Comparison of ENCODE assay signal across 8 cellular contexts in genomic region chr12:55829967-55830600, GRCh38. TPM values are rescaled to one million over a fixed set of nuclear protein-coding genes. Genes with fewer than 3 reads are reported as not detected.
A peak's percentile ranks its signal among the peaks of the same experiment; 100 is the strongest.
DNase-seq lines count a peak whose midpoint lies in the region; ATAC-seq and TF ChIP-seq lines count a peak whose summit lies in the region.

No MANE protein-coding gene starts in this region.

- peaks cover 8% of the 10 kb centered on the region for H3K36me3 Mint-ChIP-seq in type B pancreatic cell

- no peaks in the 10 kb centered on the region for H3K9me3 ChIP-seq in muscle layer of duodenum (ENCODE audit: control insufficient read depth in 1 of 2, low read length in 2 of 2)

- H3K4me1 Mint-ChIP-seq in type B pancreatic cell (ENCODE audit: unreplicated experiment) = peaks cover 36% of the 10 kb centered on the region

- H3K4me3 ChIP-seq in GM06990 (replicated peaks; ENCODE audit: low read depth, low read length) (peak overlapping the region; percentile 73), epithelial cell of proximal tubule (ENCODE audit: low read depth, low read length) (peak overlapping the region; percentile 97), muscle layer of duodenum (ENCODE audit: low read depth in 1 of 2, low read length in 2 of 2) (peak overlapping the region; percentile 93 to 98)
- H3K4me3 ChIP-seq in Jurkat, Clone E6-1 (ENCODE audit: low read length) = peak overlapping the region; percentile 73

- ATAC-seq in GM21515 (IDR thresholded peaks at IDR 0.05; ENCODE audit: unreplicated experiment) = peak; percentile 25

- H3K27me3 Mint-ChIP-seq in type B pancreatic cell = no peaks in the 10 kb centered on the region

- H3K9me3 Mint-ChIP-seq in type B pancreatic cell = no peaks in the 10 kb centered on the region

- peaks cover 5% of the 10 kb centered on the region; the same call in 1 of the 2 replicates for H3K36me3 ChIP-seq in GM06990 (ENCODE audit: control insufficient read depth, insufficient read depth, low read length)
- H3K36me3 ChIP-seq in muscle layer of duodenum (ENCODE audit: control insufficient read depth in 1 of 2, insufficient read depth in 2 of 2, low read length in 2 of 2) = peaks cover 0 to 14% of the 10 kb centered on the region in 2 donors

- peaks cover 15 to 36% of the 10 kb centered on the region in 2 donors for H3K4me1 ChIP-seq in muscle layer of duodenum (ENCODE audit: control insufficient read depth in 1 of 2, insufficient read depth in 2 of 2, low read length in 2 of 2)

- peak overlapping the region; percentile 96 for H3K27ac Mint-ChIP-seq in type B pancreatic cell

- H3K27me3 ChIP-seq in GM06990 (replicated peaks; ENCODE audit: control insufficient read depth, insufficient read depth, low read length) (no peaks in the 10 kb centered on the region), muscle layer of duodenum (ENCODE audit: low read depth, low read length) (no peaks in the 10 kb centered on the region)

- H3K4me3 Mint-ChIP-seq in type B pancreatic cell = peak overlapping the region; percentile 98

- DNase-seq in GM06990 (ENCODE audit: extremely low read depth, insufficient read length) (no peak), epithelial cell of proximal tubule (ENCODE audit: low read depth) (no peak), type B pancreatic cell (ENCODE audit: extremely low spot score, unreplicated experiment) (no peak), MV-4-11 (lab: John Stamatoyannopoulos, UW) (no peak)
- no peak for DNase-seq in Jurkat, Clone E6-1 (ENCODE audit: low read depth, low spot score)
- DNase-seq in activated CD8-positive, alpha-beta memory T cell treated with anti-CD3 and anti-CD28 coated beads, Interleukin-2, amount 50 U/mL, for 4 hours = peak; percentile 40

- peak overlapping the region; percentile 97 for H3K27ac ChIP-seq in muscle layer of duodenum (ENCODE audit: low read length)

- TF ChIP-seq CTCF in GM06990 (IDR thresholded peaks at IDR 0.05; ENCODE audit: insufficient read depth, low read length, poor library complexity, severe bottlenecking) (no peak), epithelial cell of proximal tubule (conservative IDR thresholded peaks at IDR 0.05; ENCODE audit: low read depth, low read length) (no peak), type B pancreatic cell (conservative IDR thresholded peaks at IDR 0.05) (no peak)

RNA-seq across cellular contexts. Expression of gene DNAJC14, which starts 0.7 kb away (rescaled TPM):
- polyA plus RNA-seq in Jurkat, Clone E6-1 (2012; ENCODE audit: insufficient read depth, insufficient read length) = 26.9 TPM
- total RNA-seq in epithelial cell of proximal tubule = 24.7 and 41.5 TPM in 2 replicates
- total RNA-seq in type B pancreatic cell (ENCODE audit: low replicate concordance) = 30.0 and 34.6 TPM in 2 replicates

RNA-seq across cellular contexts. Expression of gene ORMDL2, which starts 12.2 kb away (rescaled TPM):
- 77.3 TPM for polyA plus RNA-seq in Jurkat, Clone E6-1 (2012; ENCODE audit: insufficient read depth, insufficient read length)
- total RNA-seq in epithelial cell of proximal tubule = 40.5 and 47.1 TPM in 2 replicates
- total RNA-seq in type B pancreatic cell (ENCODE audit: low replicate concordance) = 50.9 and 76.1 TPM in 2 replicates

RNA-seq across cellular contexts. Expression of gene SARNP, which starts 12.6 kb away (rescaled TPM):
- polyA plus RNA-seq in Jurkat, Clone E6-1 (2012; ENCODE audit: insufficient read depth, insufficient read length) = 154 TPM
- 155 and 203 TPM in 2 replicates for total RNA-seq in epithelial cell of proximal tubule
- total RNA-seq in type B pancreatic cell (ENCODE audit: low replicate concordance) = 51.4 and 75.9 TPM in 2 replicates

RNA-seq across cellular contexts. Expression of gene MMP19, which starts 12.7 kb away (rescaled TPM):
- polyA plus RNA-seq in Jurkat, Clone E6-1 (2012; ENCODE audit: insufficient read depth, insufficient read length) = not detected
- total RNA-seq in epithelial cell of proximal tubule = 1.2 and 1.3 TPM in 2 replicates
- 0.38 and 0.48 TPM in 2 replicates for total RNA-seq in type B pancreatic cell (ENCODE audit: low replicate concordance)
